2 cellular contexts compared by ENCODE assay signal in the genomic region with DNA sequence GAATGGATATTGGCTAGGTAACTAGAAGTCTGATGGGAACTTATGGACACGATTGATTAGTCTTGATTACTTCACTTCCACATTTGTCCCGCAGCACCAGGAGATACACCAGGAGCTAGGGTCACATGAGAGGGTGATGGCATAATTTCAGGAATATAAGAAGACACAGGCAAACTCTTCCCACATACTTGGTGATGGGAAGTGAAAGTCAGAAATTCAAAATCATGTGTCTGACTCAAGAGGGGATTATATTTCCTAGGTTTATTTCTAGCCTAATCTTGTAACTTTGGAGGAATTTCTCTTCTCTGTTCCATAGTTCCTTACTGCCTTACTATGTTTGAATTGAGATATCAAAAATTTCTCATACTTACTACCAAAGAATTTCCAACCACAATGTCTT.
TF ChIP-seq lines count a peak whose summit lies in the region.

No MANE protein-coding gene starts in this region.

TF ChIP-seq in IMR-90, 13 proteins besides CTCF, POLR2A, EP300 and RAD21 (continued from another document):
- TF ChIP-seq MAFK (IDR thresholded peaks at IDR 0.05; ENCODE audit: low read depth, low read length) (no peak), RCOR1 (IDR thresholded peaks at IDR 0.05; ENCODE audit: insufficient replicate concordance, low read length) (no peak), CHD1 (IDR thresholded peaks at IDR 0.05; ENCODE audit: low read depth, low read length) (no peak), SMC3 (IDR thresholded peaks at IDR 0.05; ENCODE audit: low read depth, low read length) (no peak), FOS (IDR thresholded peaks at IDR 0.05; ENCODE audit: low read depth, low read length) (no peak)
TF ChIP-seq in IMR-90: peak in this region for 0.

TF ChIP-seq in HEK293T, 16 proteins besides CTCF, POLR2A, EP300 and RAD21 (continued from another document):
- no peak for TF ChIP-seq LEF1 (IDR thresholded peaks at IDR 0.05; ENCODE audit: borderline replicate concordance)
- no peak for TF ChIP-seq SP1 (IDR thresholded peaks at IDR 0.05)
- no peak for TF ChIP-seq PKNOX1 (IDR thresholded peaks at IDR 0.05)
- TF ChIP-seq L3MBTL2 (conservative IDR thresholded peaks at IDR 0.05), result no peak
- no peak for TF ChIP-seq BHLHE40 (IDR thresholded peaks at IDR 0.05; ENCODE audit: borderline replicate concordance)
- TF ChIP-seq NFRKB (IDR thresholded peaks at IDR 0.05), result no peak
- TF ChIP-seq TARDBP (IDR thresholded peaks at IDR 0.05), result no peak
- no peak for TF ChIP-seq SUZ12 (IDR thresholded peaks at IDR 0.05)
- no peak for TF ChIP-seq ARNT (IDR thresholded peaks at IDR 0.05)
- no peak for TF ChIP-seq ELF4 (IDR thresholded peaks at IDR 0.05)
- no peak for TF ChIP-seq HDGF (IDR thresholded peaks at IDR 0.05; ENCODE audit: borderline replicate concordance)
- no peak for TF ChIP-seq FOXA1 (IDR thresholded peaks at IDR 0.05)
- no peak for TF ChIP-seq ZNF384 (IDR thresholded peaks at IDR 0.05)
